In genomic region chr11:105824494-105825013, GRCh38 we compare ENCODE assay signal across 32 cellular contexts.
"Had no signal": no experiment of that assay in that cellular context is flagged by ENCODE, and none has a peak within 500 bp of the region (broad histone marks: within the 10 kb centered on the region; RNA-seq: fewer than 3 reads in every experiment).

No MANE protein-coding gene starts in this region.

- H3K4me3 Mint-ChIP-seq: activated B cell treated with CpG ODN at 0.5 μM for 24 hours; activated CD4-positive, alpha-beta memory T cell treated with anti-CD3 and anti-CD28 coated beads for 36 hours; activated CD4-positive, alpha-beta T cell treated with anti-CD3 and anti-CD28 coated beads, Interleukin-2, amount 10 ng/mL, durations not matched to agents 24 days and 14 days; activated CD8-positive, alpha-beta T cell treated with anti-CD3 and anti-CD28 coated beads for 36 hours; activated naive CD4-positive, alpha-beta T cell treated with anti-CD3 and anti-CD28 coated beads for 36 hours; activated naive CD8-positive, alpha-beta T cell treated with anti-CD3 and anti-CD28 coated beads for 36 hours; activated T-cell treated with anti-CD3 and anti-CD28 coated beads, Interleukin-2, amount 50 U/mL, for 4 hours; activated T-cell treated with anti-CD3 and anti-CD28 coated beads, Interleukin-2, amount 50 U/mL, for 72 hours; activated T-helper 1 cell treated with anti-CD3 and anti-CD28 coated beads, Interleukin-12 subunit alpha, Interleukin-12 subunit beta, Interleukin-2, Interleukin-4 antibody, amounts not matched to agents 30 ng/mL and 10 ng/mL and 1 ng/mL, durations not matched to agents 14 hours and 24 hours and 36 hours; activated T-helper 17 cell treated with anti-CD3 and anti-CD28 coated beads, Interleukin-2, amount 50 U/mL, for 72 hours; T-helper 2 cell treated with Interferon-gamma antibody and Interleukin-4, amounts not matched to agents 5 μg/mL and 100 μg/mL, for 36 hours had no signal

- H3K9me3 Mint-ChIP-seq: activated B cell treated with CpG ODN at 0.5 μM for 24 hours; activated CD4-positive, alpha-beta memory T cell treated with anti-CD3 and anti-CD28 coated beads for 36 hours; activated CD4-positive, alpha-beta T cell treated with anti-CD3 and anti-CD28 coated beads, Interleukin-2, amount 10 ng/mL, durations not matched to agents 24 days and 14 days; activated CD8-positive, alpha-beta T cell treated with anti-CD3 and anti-CD28 coated beads for 36 hours; activated naive CD4-positive, alpha-beta T cell treated with anti-CD3 and anti-CD28 coated beads for 36 hours; activated naive CD4-positive, alpha-beta T cell treated with anti-CD3 and anti-CD28 coated beads, Interleukin-2, amount 50 U/mL, for 72 hours; activated naive CD8-positive, alpha-beta T cell treated with anti-CD3 and anti-CD28 coated beads for 36 hours; activated T-cell treated with anti-CD3 and anti-CD28 coated beads, Interleukin-2, amount 50 U/mL, for 4 hours; activated T-cell treated with anti-CD3 and anti-CD28 coated beads, Interleukin-2, amount 50 U/mL, for 72 hours; activated T-helper 1 cell treated with anti-CD3 and anti-CD28 coated beads, Interleukin-12 subunit alpha, Interleukin-12 subunit beta, Interleukin-2, Interleukin-4 antibody, amounts not matched to agents 30 ng/mL and 10 ng/mL and 1 ng/mL, durations not matched to agents 14 hours and 24 hours and 36 hours; activated T-helper 17 cell treated with anti-CD3 and anti-CD28 coated beads, Interleukin-2, amount 50 U/mL, for 72 hours; T-helper 2 cell treated with Interferon-gamma antibody and Interleukin-4, amounts not matched to agents 5 μg/mL and 100 μg/mL, for 36 hours had no signal

- DNase-seq: activated B cell treated with CpG ODN at 0.5 μM for 24 hours; activated CD4-positive, alpha-beta memory T cell treated with anti-CD3 and anti-CD28 coated beads for 36 hours; activated CD4-positive, alpha-beta T cell treated with anti-CD3 and anti-CD28 coated beads for 4 hours; activated CD4-positive, alpha-beta T cell treated with anti-CD3 and anti-CD28 coated beads, Interleukin-2, amount 10 ng/mL, durations not matched to agents 24 days and 14 days; activated CD4-positive, alpha-beta T cell treated with anti-CD3 and anti-CD28 coated beads, Interleukin-2, amount 50 U/mL, for 1 hour; activated CD4-positive, alpha-beta T cell treated with anti-CD3 and anti-CD28 coated beads, Interleukin-2, amount 50 U/mL, for 4 hours; activated CD4-positive, CD25-positive, alpha-beta regulatory T cell treated with anti-CD3 and anti-CD28 coated beads, Interleukin-2, amount 50 U/mL, for 72 hours; activated CD8-positive, alpha-beta memory T cell treated with anti-CD3 and anti-CD28 coated beads, Interleukin-2, amount 50 U/mL, for 4 hours; activated CD8-positive, alpha-beta T cell treated with anti-CD3 and anti-CD28 coated beads for 36 hours; activated effector memory CD4-positive, alpha-beta T cell treated with anti-CD3 and anti-CD28 coated beads, Interleukin-2, amount 50 U/mL, for 16 hours; activated gamma-delta T cell treated with Interleukin-2 at 50 U/mL for 16 hours; activated naive CD4-positive, alpha-beta T cell; activated naive CD4-positive, alpha-beta T cell treated with anti-CD3 and anti-CD28 coated beads for 36 hours; activated naive CD4-positive, alpha-beta T cell treated with anti-CD3 and anti-CD28 coated beads, Interleukin-2, amount 50 U/mL, for 16 hours; activated naive CD8-positive, alpha-beta T cell treated with anti-CD3 and anti-CD28 coated beads for 36 hours; activated T-cell treated with anti-CD3 and anti-CD28 coated beads for 4 hours; activated T-cell treated with anti-CD3 and anti-CD28 coated beads, Interleukin-2, amount 50 U/mL, for 1 hour; activated T-cell treated with anti-CD3 and anti-CD28 coated beads, Interleukin-2, amount 50 U/mL, for 4 hours; activated T-cell treated with anti-CD3 and anti-CD28 coated beads, Interleukin-2, amount 50 U/mL, for 72 hours; adrenal gland; amniotic stem cell; aorta; body of pancreas; brain microvascular endothelial cell; central memory CD4-positive, alpha-beta T cell; T-helper 9 cell had no signal

- H3K9me3 ChIP-seq: adrenal gland, body of pancreas, breast epithelium had no signal

- H3K27me3 ChIP-seq: adrenal gland, body of pancreas, brain microvascular endothelial cell, breast epithelium had no signal

- H3K27ac Mint-ChIP-seq: activated B cell treated with CpG ODN at 0.5 μM for 24 hours; activated CD4-positive, alpha-beta memory T cell treated with anti-CD3 and anti-CD28 coated beads for 36 hours; activated CD4-positive, alpha-beta T cell treated with anti-CD3 and anti-CD28 coated beads, Interleukin-2, amount 10 ng/mL, durations not matched to agents 24 days and 14 days; activated CD8-positive, alpha-beta T cell treated with anti-CD3 and anti-CD28 coated beads for 36 hours; activated naive CD4-positive, alpha-beta T cell treated with anti-CD3 and anti-CD28 coated beads for 36 hours; activated naive CD4-positive, alpha-beta T cell treated with anti-CD3 and anti-CD28 coated beads, Interleukin-2, amount 50 U/mL, for 72 hours; activated naive CD8-positive, alpha-beta T cell treated with anti-CD3 and anti-CD28 coated beads for 36 hours; activated T-cell treated with anti-CD3 and anti-CD28 coated beads, Interleukin-2, amount 50 U/mL, for 72 hours; activated T-helper 1 cell treated with anti-CD3 and anti-CD28 coated beads, Interleukin-12 subunit alpha, Interleukin-12 subunit beta, Interleukin-2, Interleukin-4 antibody, amounts not matched to agents 30 ng/mL and 10 ng/mL and 1 ng/mL, durations not matched to agents 14 hours and 24 hours and 36 hours; activated T-helper 17 cell treated with anti-CD3 and anti-CD28 coated beads, Interleukin-2, amount 50 U/mL, for 72 hours; T-helper 2 cell treated with Interferon-gamma antibody and Interleukin-4, amounts not matched to agents 5 μg/mL and 100 μg/mL, for 36 hours had no signal

- H3K27me3 Mint-ChIP-seq: activated B cell treated with CpG ODN at 0.5 μM for 24 hours; activated CD4-positive, alpha-beta memory T cell treated with anti-CD3 and anti-CD28 coated beads for 36 hours; activated CD4-positive, alpha-beta T cell treated with anti-CD3 and anti-CD28 coated beads, Interleukin-2, amount 10 ng/mL, durations not matched to agents 24 days and 14 days; activated CD8-positive, alpha-beta T cell treated with anti-CD3 and anti-CD28 coated beads for 36 hours; activated naive CD8-positive, alpha-beta T cell treated with anti-CD3 and anti-CD28 coated beads for 36 hours had no signal

- H3K36me3 Mint-ChIP-seq: activated CD4-positive, alpha-beta memory T cell treated with anti-CD3 and anti-CD28 coated beads for 36 hours; activated naive CD4-positive, alpha-beta T cell treated with anti-CD3 and anti-CD28 coated beads, Interleukin-2, amount 50 U/mL, for 72 hours; activated naive CD8-positive, alpha-beta T cell treated with anti-CD3 and anti-CD28 coated beads for 36 hours had no signal

- ATAC-seq: activated CD8-positive, alpha-beta T cell treated with anti-CD3 and anti-CD28 coated beads for 36 hours; activated naive CD4-positive, alpha-beta T cell treated with anti-CD3 and anti-CD28 coated beads, Interleukin-2, amount 50 U/mL, for 72 hours; activated T-cell treated with anti-CD3 and anti-CD28 coated beads, Interleukin-2, amount 50 U/mL, for 4 hours; activated T-cell treated with anti-CD3 and anti-CD28 coated beads, Interleukin-2, amount 50 U/mL, for 72 hours; activated T-helper 17 cell treated with anti-CD3 and anti-CD28 coated beads, Interleukin-2, amount 50 U/mL, for 72 hours; body of pancreas had no signal

- H3K27ac ChIP-seq: adrenal gland, body of pancreas, brain microvascular endothelial cell, breast epithelium, VCaP had no signal

- H3K4me1 Mint-ChIP-seq: activated CD4-positive, alpha-beta T cell treated with anti-CD3 and anti-CD28 coated beads, Interleukin-2, amount 10 ng/mL, durations not matched to agents 24 days and 14 days; activated naive CD8-positive, alpha-beta T cell treated with anti-CD3 and anti-CD28 coated beads for 36 hours; activated T-helper 17 cell treated with anti-CD3 and anti-CD28 coated beads, Interleukin-2, amount 50 U/mL, for 72 hours had no signal
